1 cellular context compared by ENCODE assay signal in genomic region chr6:142693446-142693845, GRCh38.
TF ChIP-seq lines count a peak whose summit lies in the region.

No MANE protein-coding gene starts in this region.

TF ChIP-seq in HEK293T, 16 proteins besides CTCF, POLR2A, EP300 and RAD21 (continued from another document):
- TF ChIP-seq PKNOX1 (IDR thresholded peaks at IDR 0.05) (no peak), FOXK2 (IDR thresholded peaks at IDR 0.05) (no peak), FOXM1 (IDR thresholded peaks at IDR 0.05; ENCODE audit: borderline replicate concordance) (no peak), LEF1 (IDR thresholded peaks at IDR 0.05; ENCODE audit: borderline replicate concordance) (no peak)
